17 cellular contexts compared by ENCODE assay signal in the genomic region with DNA sequence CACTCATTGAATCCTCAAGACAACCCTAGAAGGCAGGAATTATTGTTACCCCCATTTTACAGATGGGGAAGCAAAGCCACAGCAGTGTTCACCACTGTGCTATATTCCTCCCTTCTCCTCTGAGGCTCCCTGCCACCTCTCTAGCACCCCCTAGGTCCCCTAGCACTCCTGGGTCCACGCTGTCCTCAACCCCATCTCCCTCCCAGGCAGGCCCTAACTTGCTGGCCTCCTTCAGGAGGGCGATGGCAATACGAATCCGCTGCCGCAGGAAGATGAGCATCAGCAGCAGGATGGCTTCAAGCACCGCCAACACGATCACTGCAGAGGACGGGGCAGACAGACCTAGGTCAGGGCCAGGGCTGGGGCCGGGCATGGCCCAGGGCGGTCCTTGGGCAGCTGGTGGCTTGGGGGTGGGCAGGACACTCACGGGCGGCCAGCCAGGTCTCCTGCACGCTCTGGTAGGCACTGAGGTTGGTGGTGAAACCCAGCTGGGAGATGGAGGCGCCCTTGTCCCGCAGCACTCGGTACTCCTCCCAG. TPM values are rescaled to one million over a fixed set of nuclear protein-coding genes. Genes with fewer than 3 reads are reported as not detected.
DNase-seq lines count a peak whose midpoint lies in the region; ATAC-seq, FAIRE-seq and TF ChIP-seq lines count a peak whose summit lies in the region.
"Had no signal": no experiment of that assay in that cellular context is flagged by ENCODE, and none has a peak within 500 bp of the region (broad histone marks: within the 10 kb centered on the region; RNA-seq: fewer than 3 reads in every experiment).

No MANE protein-coding gene starts in this region.

- H3K4me1 ChIP-seq in Karpas-422 (ENCODE audit: low read length) (no peaks in the 10 kb centered on the region), GM12878 (ENCODE audit: control insufficient read depth, insufficient read depth, low read length) (no peaks in the 10 kb centered on the region)
- H3K4me1 ChIP-seq: SJSA1 had no signal

- FAIRE-seq in GM12878 (lab: Jason Lieb, UNC), result no peak
- FAIRE-seq: astrocyte had no signal

- ATAC-seq in GM12878 (peak; percentile 42; the same call in 1 of the 3 replicates), HG02571 (IDR thresholded peaks at IDR 0.05; ENCODE audit: unreplicated experiment) (no peak), GM21423 (IDR thresholded peaks at IDR 0.05; ENCODE audit: unreplicated experiment) (no peak)
- ATAC-seq: activated CD4-positive, CD25-positive, alpha-beta regulatory T cell treated with anti-CD3 and anti-CD28 coated beads, Interleukin-2, amount 50 U/mL, for 24 hours; left cardiac atrium; naive thymus-derived CD4-positive, alpha-beta T cell had no signal

- H3K27ac Mint-ChIP-seq in nephron, result peak overlapping the region; percentile 75 to 98 (median 97)
- H3K27ac Mint-ChIP-seq: activated T-cell treated with anti-CD3 and anti-CD28 coated beads, Interleukin-2, amount 50 U/mL, for 72 hours; naive thymus-derived CD4-positive, alpha-beta T cell had no signal

- in situ Hi-C loops in GM12878 (cut with MboI), result no loop called here

- SMC1A ChIA-PET in GM12878 (lab: Charles Lee; ENCODE audit: uncharacterized antibody, unreplicated experiment), result no interaction called here

- no peaks in the 10 kb centered on the region for H3K9me3 Mint-ChIP-seq in nephron
- H3K9me3 Mint-ChIP-seq: activated T-cell treated with anti-CD3 and anti-CD28 coated beads, Interleukin-2, amount 50 U/mL, for 72 hours; CD8-positive, alpha-beta memory T cell; naive thymus-derived CD4-positive, alpha-beta T cell had no signal

- no peak for TF ChIP-seq EP300 in GM12878 (IDR thresholded peaks at IDR 0.05; ENCODE audit: borderline replicate concordance in 1 of 2, control insufficient read depth in 1 of 2, low read depth in 2 of 2, low read length in 2 of 2)

- TF ChIP-seq CTCF in GM12878 (IDR thresholded peaks at IDR 0.05 in 2 of 3, conservative IDR thresholded peaks at IDR 0.05 in 1 of 3; ENCODE audit: control insufficient read depth in 2 of 3, extremely low read depth in 1 of 3, insufficient read depth in 1 of 3, low read depth in 3 of 3, low read length in 3 of 3) (peak in 2 of 3 experiments; percentile 6 to 22; a peak in 2 of 6 replicates), nephron (IDR thresholded peaks at IDR 0.05; ENCODE audit: unreplicated experiment in 3 of 3) (no peak)

- no peaks in the 10 kb centered on the region for H3K79me2 ChIP-seq in Karpas-422 (ENCODE audit: low read length)
- no peaks in the 10 kb centered on the region for H3K79me2 ChIP-seq in GM12878 (ENCODE audit: control insufficient read depth, insufficient read depth, low read length)

- H3K9ac ChIP-seq in Karpas-422 (ENCODE audit: low read length), result no peak overlapping the region
- no peak overlapping the region for H3K9ac ChIP-seq in GM12878 (ENCODE audit: control insufficient read depth, insufficient read depth, low read length)

- CTCF ChIA-PET in GM12878 (lab: Yijun Ruan, JAX), result no interaction called here

- DNase-seq in GM03348 (ENCODE audit: low spot score) (peak; percentile 3), Karpas-422 (peak; percentile 49), GM12878 (ENCODE audit: low read depth, low spot score) (no peak), SKM-1 (lab: John Stamatoyannopoulos, UW; ENCODE audit: unreplicated experiment) (no peak), NK-92 (lab: John Stamatoyannopoulos, UW; ENCODE audit: unreplicated experiment) (no peak)
- DNase-seq: activated T-cell treated with anti-CD3 and anti-CD28 coated beads, Interleukin-2, amount 50 U/mL, for 72 hours; CD8-positive, alpha-beta memory T cell; effector CD8-positive, alpha-beta T cell; left cardiac atrium; MV-4-11; naive thymus-derived CD4-positive, alpha-beta T cell had no signal

- peak overlapping the region in 1 of 3 experiments; percentile 17 for H3K4me3 Mint-ChIP-seq in nephron
- H3K4me3 Mint-ChIP-seq: activated T-cell treated with anti-CD3 and anti-CD28 coated beads, Interleukin-2, amount 50 U/mL, for 72 hours; CD8-positive, alpha-beta memory T cell; naive thymus-derived CD4-positive, alpha-beta T cell had no signal

- H3K27me3 Mint-ChIP-seq in nephron (ENCODE audit: low read depth), result no peaks in the 10 kb centered on the region

- H3K4me2 ChIP-seq in Karpas-422 (ENCODE audit: low read depth, low read length, poor library complexity, severe bottlenecking) (no peak overlapping the region), GM12878 (ENCODE audit: control insufficient read depth, insufficient read depth) (no peak overlapping the region)

- H4K20me1 ChIP-seq in Karpas-422 (ENCODE audit: insufficient read depth, low read depth, low read length) (no peaks in the 10 kb centered on the region), GM12878 (ENCODE audit: control insufficient read depth, insufficient read depth) (no peaks in the 10 kb centered on the region)

- RAD21 ChIA-PET in GM12878 (lab: Charles Lee; ENCODE audit: unreplicated experiment), result no interaction called here

- H3K36me3 ChIP-seq in Karpas-422 (ENCODE audit: insufficient read depth, low read length) (no peaks in the 10 kb centered on the region), GM12878 (ENCODE audit: control insufficient read depth in 2 of 2, insufficient read depth in 2 of 2, low read length in 1 of 2) (no peaks in the 10 kb centered on the region)
- H3K36me3 ChIP-seq: SJSA1 had no signal

- no peak for TF ChIP-seq RAD21 in GM12878 (IDR thresholded peaks at IDR 0.05; ENCODE audit: insufficient read depth, low read depth, low read length)

- intact Hi-C loops in GM12878 (cut with micrococcal nuclease; ENCODE audit: unreplicated experiment), result no loop called here

- BruUV-seq in GM12878 (replicated peaks; lab: Mats Ljungman, UMichigan), result no TSS peak

- no peak overlapping the region for H2AFZ ChIP-seq in Karpas-422 (ENCODE audit: low read length)
- H2AFZ ChIP-seq in GM12878 (ENCODE audit: control insufficient read depth, low read depth, low read length), result no peak overlapping the region

- H3K9me2 ChIP-seq in Karpas-422 (replicated peaks; ENCODE audit: insufficient read depth, low read length), result no peaks in the 10 kb centered on the region

- no peak for TF ChIP-seq POLR2A in GM12878 (IDR thresholded peaks at IDR 0.05; ENCODE audit: low read depth, low read length)

- H3K4me3 ChIP-seq in Karpas-422 (ENCODE audit: low read length) (no peak overlapping the region), GM12878 (no peak overlapping the region)
- H3K4me3 ChIP-seq: SJSA1 had no signal

- peaks cover 11% of the 10 kb centered on the region for H3K4me1 Mint-ChIP-seq in nephron

- H3K27ac ChIP-seq in Karpas-422 (ENCODE audit: low read length), result no peak overlapping the region
- no peak overlapping the region for H3K27ac ChIP-seq in GM12878 (ENCODE audit: control insufficient read depth, insufficient read depth)
- H3K27ac ChIP-seq: SJSA1 had no signal

- H3K9me3 ChIP-seq in Karpas-422 (ENCODE audit: low read length) (no peaks in the 10 kb centered on the region), GM12878 (replicated peaks; ENCODE audit: control insufficient read depth, insufficient read depth, low read length) (no peaks in the 10 kb centered on the region)
- H3K9me3 ChIP-seq: SJSA1 had no signal

- no peaks in the 10 kb centered on the region for H3K36me3 Mint-ChIP-seq in nephron (ENCODE audit: low read depth)
- H3K36me3 Mint-ChIP-seq: CD8-positive, alpha-beta memory T cell; naive thymus-derived CD4-positive, alpha-beta T cell had no signal

- 57% methylated on average over 16 of the region's 16 CpGs for WGBS in GM12878 (ENCODE audit: insufficient coverage, insufficient replicate concordance, low lambda C conversion rate, missing lambda C conversion rate)

- H3K27me3 ChIP-seq in Karpas-422 (ENCODE audit: low read length) (no peaks in the 10 kb centered on the region), GM12878 (replicated peaks in 1 of 2; ENCODE audit: control insufficient read depth in 2 of 2, insufficient read depth in 2 of 2, low read length in 1 of 2) (no peaks in the 10 kb centered on the region)
- H3K27me3 ChIP-seq: SJSA1 had no signal

- POLR2A ChIA-PET in GM12878 (lab: Charles Lee), result no interaction called here

RNA-seq across cellular contexts. Expression of a gene that starts 7.8 kb away (rescaled TPM):
- 23.7 and 38.7 TPM in 2 replicates for total RNA-seq in Karpas-422 (2014; rRNA removed; shearing (Covaris generic); ENCODE audit: low replicate concordance)
- 19.6 and 19.9 TPM in 2 replicates for total RNA-seq in GM12878 (2013; cell fraction: nucleolus; rRNA removed)
- total RNA-seq in GM12878 (2014; rRNA removed) (24.6 and 26.9 TPM in 2 replicates), GM12878 (2014; rRNA removed; fragmentation: Illumina TruSeq; extraction: Trizol) (18.8 and 20.3 TPM in 2 replicates), GM12878 (2021) (22.5 and 22.7 TPM in 2 replicates)
- polyA plus RNA-seq in GM12878 (2011; ENCODE audit: low read depth), result 17.0 TPM
- polyA plus RNA-seq in GM12878 (2011; rRNA removed) (13.0 and 22.4 TPM in 2 replicates), GM12878 (2014; fragmentation: Illumina TruSeq; extraction: Trizol) (16.3 and 21.5 TPM in 2 replicates), GM12878 (2014; fragmentation: Nextera tagmentation; extraction: Ambion mirVana) (10 to 100 TPM in 1 of 2 experiments, 1 to 10 TPM in 1; 7.2 to 12.5 TPM), GM12878 (2014; rRNA removed) (26.7 and 28.1 TPM in 2 replicates), GM12878 (2016; fragmentation: Nextera tagmentation; extraction: Ambion mirVana) (10 to 100 TPM; 18.5 to 21.8 TPM)
- polyA plus RNA-seq in GM12878 (2011; cell fraction: cytosol; rRNA removed), result 31.4 and 33.5 TPM in 2 replicates
- polyA plus RNA-seq in GM12878 (2011; cell fraction: nucleus; rRNA removed), result 16.9 and 20.6 TPM in 2 replicates
- polyA plus RNA-seq in GM12878 (2012), result 24.3 and 29.0 TPM in 2 replicates
- polyA minus RNA-seq in GM12878 (2011; rRNA and poly(A)+ RNA removed), result 17.0 and 28.1 TPM in 2 replicates
- polyA minus RNA-seq in GM12878 (2011; cell fraction: cytosol; rRNA and poly(A)+ RNA removed), result 4.1 and 7.6 TPM in 2 replicates
- 7.3 and 8.6 TPM in 2 replicates for polyA minus RNA-seq in GM12878 (2011; cell fraction: nucleus; rRNA and poly(A)+ RNA removed)

RNA-seq across cellular contexts. Expression of a gene that starts 8.3 kb away (rescaled TPM):
- not detected in 2 replicates for total RNA-seq in Karpas-422 (2014; rRNA removed; shearing (Covaris generic); ENCODE audit: low replicate concordance)
- total RNA-seq in GM12878 (2013; cell fraction: nucleolus; rRNA removed), result not detected in 2 replicates
- total RNA-seq in GM12878 (2014; rRNA removed), result 0.06 TPM in 1 of 2 replicates, not detected in the other
- total RNA-seq in GM12878 (2014; rRNA removed; fragmentation: Illumina TruSeq; extraction: Trizol), result 0.09 TPM in 1 of 2 replicates, not detected in the other
- 0.18 and 0.56 TPM in 2 replicates for total RNA-seq in GM12878 (2021)
- not detected for polyA plus RNA-seq in GM12878 (2011; ENCODE audit: low read depth)
- 0.04 TPM in 1 of 2 replicates, not detected in the other for polyA plus RNA-seq in GM12878 (2011; rRNA removed)
- polyA plus RNA-seq in GM12878 (2011; cell fraction: cytosol; rRNA removed), result 0.03 TPM in 2 replicates
- polyA plus RNA-seq in GM12878 (2011; cell fraction: nucleus; rRNA removed), result 0.41 TPM in 1 of 2 replicates, not detected in the other
- polyA plus RNA-seq in GM12878 (2012), result not detected in 2 replicates
- 0.15 TPM in 1 of 2 replicates, not detected in the other for polyA plus RNA-seq in GM12878 (2014; fragmentation: Illumina TruSeq; extraction: Trizol)
- polyA plus RNA-seq in GM12878 (2014; fragmentation: Nextera tagmentation; extraction: Ambion mirVana), result under 1 TPM in 1 of 2 experiments, not detected in 1; 0.05 TPM
- polyA plus RNA-seq in GM12878 (2014; rRNA removed), result 0.19 and 0.24 TPM in 2 replicates
- polyA plus RNA-seq in GM12878 (2016; fragmentation: Nextera tagmentation; extraction: Ambion mirVana), result under 1 TPM in 1 of 2 experiments, not detected in 1; 0.16 TPM
- polyA minus RNA-seq in GM12878 (2011; rRNA and poly(A)+ RNA removed), result 0.46 TPM in 1 of 2 replicates, not detected in the other
- polyA minus RNA-seq in GM12878 (2011; cell fraction: cytosol; rRNA and poly(A)+ RNA removed), result not detected in 2 replicates
- polyA minus RNA-seq in GM12878 (2011; cell fraction: nucleus; rRNA and poly(A)+ RNA removed), result not detected in 2 replicates
- total RNA-seq: CD8-positive, alpha-beta memory T cell; left cardiac atrium; naive thymus-derived CD4-positive, alpha-beta T cell; SJSA1 had no signal
- polyA plus RNA-seq: CD8-positive, alpha-beta memory T cell; naive thymus-derived CD4-positive, alpha-beta T cell had no signal

RNA-seq across cellular contexts. Expression of a gene that starts 27.0 kb away (rescaled TPM):
- total RNA-seq in Karpas-422 (2014; rRNA removed; shearing (Covaris generic); ENCODE audit: low replicate concordance), result 40.0 and 79.0 TPM in 2 replicates
- 47.5 and 55.2 TPM in 2 replicates for total RNA-seq in GM12878 (2013; cell fraction: nucleolus; rRNA removed)
- total RNA-seq in GM12878 (2014; rRNA removed) (42.6 and 46.3 TPM in 2 replicates), GM12878 (2014; rRNA removed; fragmentation: Illumina TruSeq; extraction: Trizol) (18.3 and 20.9 TPM in 2 replicates), GM12878 (2021) (50.3 and 53.2 TPM in 2 replicates)
- polyA plus RNA-seq in GM12878 (2011; ENCODE audit: low read depth), result 23.2 TPM
- polyA plus RNA-seq in GM12878 (2011; rRNA removed) (17.9 and 31.5 TPM in 2 replicates), GM12878 (2014; fragmentation: Illumina TruSeq; extraction: Trizol) (13.4 and 32.5 TPM in 2 replicates), GM12878 (2014; fragmentation: Nextera tagmentation; extraction: Ambion mirVana) (1 to 10 TPM; 1.7 to 5.2 TPM), GM12878 (2014; rRNA removed) (40.1 and 41.0 TPM in 2 replicates), GM12878 (2016; fragmentation: Nextera tagmentation; extraction: Ambion mirVana) (10 to 100 TPM; 40.6 to 46.8 TPM)
- 38.3 and 47.1 TPM in 2 replicates for polyA plus RNA-seq in GM12878 (2011; cell fraction: cytosol; rRNA removed)
- 134 and 176 TPM in 2 replicates for polyA plus RNA-seq in GM12878 (2011; cell fraction: nucleus; rRNA removed)
- polyA plus RNA-seq in GM12878 (2012), result 41.2 and 41.8 TPM in 2 replicates
- polyA minus RNA-seq in GM12878 (2011; rRNA and poly(A)+ RNA removed), result 52.4 and 71.9 TPM in 2 replicates
- 26.7 and 32.2 TPM in 2 replicates for polyA minus RNA-seq in GM12878 (2011; cell fraction: cytosol; rRNA and poly(A)+ RNA removed)
- polyA minus RNA-seq in GM12878 (2011; cell fraction: nucleus; rRNA and poly(A)+ RNA removed), result 17.5 and 29.8 TPM in 2 replicates

RNA-seq across cellular contexts. Expression of a gene that starts 31.4 kb away (rescaled TPM):
- 13.3 and 26.3 TPM in 2 replicates for total RNA-seq in Karpas-422 (2014; rRNA removed; shearing (Covaris generic); ENCODE audit: low replicate concordance)
- 1.4 and 1.6 TPM in 2 replicates for total RNA-seq in GM12878 (2013; cell fraction: nucleolus; rRNA removed)
- total RNA-seq in GM12878 (2014; rRNA removed), result 1.3 and 1.5 TPM in 2 replicates
- total RNA-seq in GM12878 (2014; rRNA removed; fragmentation: Illumina TruSeq; extraction: Trizol), result 0.46 and 0.81 TPM in 2 replicates
- 3.5 and 4.5 TPM in 2 replicates for total RNA-seq in GM12878 (2021)
- 0.79 TPM for polyA plus RNA-seq in GM12878 (2011; ENCODE audit: low read depth)
- 0.76 and 2.1 TPM in 2 replicates for polyA plus RNA-seq in GM12878 (2011; rRNA removed)
- polyA plus RNA-seq in GM12878 (2011; cell fraction: cytosol; rRNA removed), result 2.4 and 2.8 TPM in 2 replicates
- 3.7 and 4.8 TPM in 2 replicates for polyA plus RNA-seq in GM12878 (2011; cell fraction: nucleus; rRNA removed)
- polyA plus RNA-seq in GM12878 (2012), result 2.8 and 3.3 TPM in 2 replicates
- polyA plus RNA-seq in GM12878 (2014; fragmentation: Illumina TruSeq; extraction: Trizol), result 0.24 and 1.4 TPM in 2 replicates
- not detected for polyA plus RNA-seq in GM12878 (2014; fragmentation: Nextera tagmentation; extraction: Ambion mirVana)
- polyA plus RNA-seq in GM12878 (2014; rRNA removed), result 2.2 and 3.5 TPM in 2 replicates
- polyA plus RNA-seq in GM12878 (2016; fragmentation: Nextera tagmentation; extraction: Ambion mirVana), result not detected
- polyA minus RNA-seq in GM12878 (2011; rRNA and poly(A)+ RNA removed), result 3.7 and 4.9 TPM in 2 replicates
- 2.4 and 2.8 TPM in 2 replicates for polyA minus RNA-seq in GM12878 (2011; cell fraction: cytosol; rRNA and poly(A)+ RNA removed)
- 3.6 and 5.5 TPM in 2 replicates for polyA minus RNA-seq in GM12878 (2011; cell fraction: nucleus; rRNA and poly(A)+ RNA removed)
- polyA plus RNA-seq: CD8-positive, alpha-beta memory T cell had no signal

RNA-seq across cellular contexts. Expression of a gene that starts 42.9 kb away (rescaled TPM):
- 78.6 and 143 TPM in 2 replicates for total RNA-seq in Karpas-422 (2014; rRNA removed; shearing (Covaris generic); ENCODE audit: low replicate concordance)
- 55.2 and 66.8 TPM in 2 replicates for total RNA-seq in GM12878 (2013; cell fraction: nucleolus; rRNA removed)
- 23.5 and 24.0 TPM in 2 replicates for total RNA-seq in GM12878 (2014; rRNA removed)
- total RNA-seq in GM12878 (2014; rRNA removed; fragmentation: Illumina TruSeq; extraction: Trizol), result 5.9 and 8.1 TPM in 2 replicates
- total RNA-seq in GM12878 (2021), result 27.2 and 29.3 TPM in 2 replicates
- polyA plus RNA-seq in GM12878 (2011; ENCODE audit: low read depth), result 8.8 TPM
- 5.1 and 12.8 TPM in 2 replicates for polyA plus RNA-seq in GM12878 (2011; rRNA removed)
- 11.5 and 13.7 TPM in 2 replicates for polyA plus RNA-seq in GM12878 (2011; cell fraction: cytosol; rRNA removed)
- polyA plus RNA-seq in GM12878 (2011; cell fraction: nucleus; rRNA removed), result 42.5 and 57.1 TPM in 2 replicates
- 20.1 and 23.6 TPM in 2 replicates for polyA plus RNA-seq in GM12878 (2012)
- 1.00 and 4.6 TPM in 2 replicates for polyA plus RNA-seq in GM12878 (2014; fragmentation: Illumina TruSeq; extraction: Trizol)
- polyA plus RNA-seq in GM12878 (2014; fragmentation: Nextera tagmentation; extraction: Ambion mirVana), result under 1 TPM; 0.11 to 0.33 TPM
- 12.7 and 17.7 TPM in 2 replicates for polyA plus RNA-seq in GM12878 (2014; rRNA removed)
- 10 to 100 TPM; 39.1 to 40.5 TPM for polyA plus RNA-seq in GM12878 (2016; fragmentation: Nextera tagmentation; extraction: Ambion mirVana)
- polyA minus RNA-seq in GM12878 (2011; rRNA and poly(A)+ RNA removed), result 14.0 and 14.9 TPM in 2 replicates
- 14.2 and 14.9 TPM in 2 replicates for polyA minus RNA-seq in GM12878 (2011; cell fraction: cytosol; rRNA and poly(A)+ RNA removed)
- polyA minus RNA-seq in GM12878 (2011; cell fraction: nucleus; rRNA and poly(A)+ RNA removed), result 45.8 and 51.9 TPM in 2 replicates

Comparison
In these comparisons a context has a peak if more than half of its experiments do, and no peak if none do; other contexts are left out.
1. DNase-seq: peak in GM03348 (single experiment) and Karpas-422 (single experiment); none in GM12878 (single experiment), SKM-1 (single experiment) and NK-92 (single experiment).
2. CTCF ChIP-seq: peak in GM12878 (2 of 3); none in nephron (0 of 3).